In genomic region chr5:37494756-37495155, GRCh38 we compare ENCODE assay signal across 13 cellular contexts.
DNase-seq lines count a peak whose midpoint lies in the region; ATAC-seq and TF ChIP-seq lines count a peak whose summit lies in the region.
"Had no signal": no experiment of that assay in that cellular context is flagged by ENCODE, and none has a peak within 500 bp of the region (broad histone marks: within the 10 kb centered on the region; RNA-seq: fewer than 3 reads in every experiment).

No MANE protein-coding gene starts in this region.

- no peaks in the 10 kb centered on the region for H3K27me3 Mint-ChIP-seq in HFFc6 (ENCODE audit: insufficient read depth)

- H3K4me1 ChIP-seq in foreskin keratinocyte (peaks cover 17% of the 10 kb centered on the region), vagina (no peaks in the 10 kb centered on the region)
- H3K4me1 ChIP-seq: testis had no signal

- H3K27ac Mint-ChIP-seq in HFFc6: peak overlapping the region; percentile 83

- peaks cover 39% of the 10 kb centered on the region for H3K4me1 Mint-ChIP-seq in HFFc6 (ENCODE audit: low read depth)

- DNase-seq in HFFc6: peak; percentile 33
- peak in 1 of 2 donors; percentile 39 for DNase-seq in foreskin keratinocyte
- no peak for DNase-seq in vagina (ENCODE audit: extremely low spot score in 2 of 2)
- no peak for DNase-seq in T-helper 2 cell
- no peak for DNase-seq in sciatic nerve (ENCODE audit: low spot score)
- DNase-seq: activated CD8-positive, alpha-beta memory T cell treated with anti-CD3 and anti-CD28 coated beads for 24 hours; aorta; dorsolateral prefrontal cortex; NCI-H1092; ovary; testis had no signal

- H3K9me3 ChIP-seq in vagina: no peaks in the 10 kb centered on the region
- H3K9me3 ChIP-seq: ovary, testis had no signal

- no peaks in the 10 kb centered on the region for H3K9me3 Mint-ChIP-seq in HFFc6

- TF ChIP-seq CTCF in HFFc6 (IDR thresholded peaks at IDR 0.05): no peak
- no peak for TF ChIP-seq CTCF in VCaP (conservative IDR thresholded peaks at IDR 0.05)
- TF ChIP-seq CTCF in foreskin keratinocyte (conservative IDR thresholded peaks at IDR 0.05): no peak
- TF ChIP-seq CTCF in vagina (IDR thresholded peaks at IDR 0.05): no peak

- H3K36me3 Mint-ChIP-seq in HFFc6 (ENCODE audit: low read depth): peaks cover 35% of the 10 kb centered on the region

- H3K4me3 Mint-ChIP-seq in HFFc6: peak overlapping the region; percentile 2; the same call in 1 of the 2 replicates

- H3K27ac ChIP-seq in VCaP (peak overlapping the region; percentile 42), foreskin keratinocyte (no peak overlapping the region), vagina (peak overlapping the region; percentile 33)
- H3K27ac ChIP-seq: ovary, testis had no signal

- no peaks in the 10 kb centered on the region for H3K27me3 ChIP-seq in foreskin keratinocyte
- H3K27me3 ChIP-seq in vagina: no peaks in the 10 kb centered on the region
- H3K27me3 ChIP-seq: dorsolateral prefrontal cortex, ovary, testis had no signal

- H3K36me3 ChIP-seq in vagina: no peaks in the 10 kb centered on the region
- H3K36me3 ChIP-seq: ovary had no signal

- intact Hi-C loops in vagina (cut with DNase I) (no loop called here), sciatic nerve (cut with DNase I) (no loop called here)

- no peak overlapping the region for H3K4me3 ChIP-seq in vagina
- H3K4me3 ChIP-seq: dorsolateral prefrontal cortex, ovary, testis had no signal

- ATAC-seq in foreskin keratinocyte (peak; percentile 23), sciatic nerve (no peak), HG03139 (IDR thresholded peaks at IDR 0.05; ENCODE audit: unreplicated experiment) (no peak)

- TF ChIP-seq POLR2A in vagina (IDR thresholded peaks at IDR 0.05): no peak
